Comparison of ENCODE assay signal across 29 cellular contexts in genomic region chr3:160278210-160278609, GRCh38. TPM values are rescaled to one million over a fixed set of nuclear protein-coding genes. Genes with fewer than 3 reads are reported as not detected.
DNase-seq lines count a peak whose midpoint lies in the region; ATAC-seq and TF ChIP-seq lines count a peak whose summit lies in the region.
"Had no signal": no experiment of that assay in that cellular context is flagged by ENCODE, and none has a peak within 500 bp of the region (broad histone marks: within the 10 kb centered on the region; RNA-seq: fewer than 3 reads in every experiment).

No MANE protein-coding gene starts in this region.

- H3K27ac Mint-ChIP-seq in neural crest cell (ENCODE audit: unreplicated experiment), result peak overlapping the region; percentile 8
- H3K27ac Mint-ChIP-seq: activated CD4-positive, alpha-beta T cell treated with anti-CD3 and anti-CD28 coated beads, Interleukin-2, amount 10 ng/mL, durations not matched to agents 7 days and 5 days; activated naive CD8-positive, alpha-beta T cell treated with anti-CD3 and anti-CD28 coated beads, Interleukin-2, amount 10 ng/mL, durations not matched to agents 7 days and 5 days; activated T-cell treated with anti-CD3 and anti-CD28 coated beads, Interleukin-2, amount 50 U/mL, for 24 hours; CD4-positive, CD25-positive, alpha-beta regulatory T cell; naive thymus-derived CD8-positive, alpha-beta T cell had no signal

- H3K27me3 Mint-ChIP-seq in neural crest cell (ENCODE audit: low read depth), result no peaks in the 10 kb centered on the region
- H3K27me3 Mint-ChIP-seq: activated CD4-positive, alpha-beta T cell treated with anti-CD3 and anti-CD28 coated beads, Interleukin-2, amount 10 ng/mL, durations not matched to agents 7 days and 5 days; activated naive CD8-positive, alpha-beta T cell treated with anti-CD3 and anti-CD28 coated beads, Interleukin-2, amount 10 ng/mL, durations not matched to agents 7 days and 5 days; activated T-cell treated with anti-CD3 and anti-CD28 coated beads, Interleukin-2, amount 50 U/mL, for 24 hours; CD4-positive, CD25-positive, alpha-beta regulatory T cell; naive thymus-derived CD8-positive, alpha-beta T cell had no signal

- H3K4me1 Mint-ChIP-seq in neural crest cell, result no peaks in the 10 kb centered on the region
- H3K4me1 Mint-ChIP-seq: activated CD4-positive, alpha-beta T cell treated with anti-CD3 and anti-CD28 coated beads, Interleukin-2, amount 10 ng/mL, durations not matched to agents 7 days and 5 days; activated naive CD8-positive, alpha-beta T cell treated with anti-CD3 and anti-CD28 coated beads, Interleukin-2, amount 10 ng/mL, durations not matched to agents 7 days and 5 days; CD4-positive, CD25-positive, alpha-beta regulatory T cell had no signal

- ATAC-seq in HG02885 (IDR thresholded peaks at IDR 0.05; ENCODE audit: poor library complexity, unreplicated experiment), result no peak
- ATAC-seq: A549; gastrocnemius medialis; lower lobe of right lung; naive thymus-derived CD8-positive, alpha-beta T cell had no signal

- H3K36me3 Mint-ChIP-seq in neural crest cell (ENCODE audit: low read depth), result peaks cover 19% of the 10 kb centered on the region

- no peak overlapping the region for H3K4me3 Mint-ChIP-seq in neural crest cell
- H3K4me3 Mint-ChIP-seq: activated CD4-positive, alpha-beta T cell treated with anti-CD3 and anti-CD28 coated beads, Interleukin-2, amount 10 ng/mL, durations not matched to agents 7 days and 5 days; activated naive CD8-positive, alpha-beta T cell treated with anti-CD3 and anti-CD28 coated beads, Interleukin-2, amount 10 ng/mL, durations not matched to agents 7 days and 5 days; activated T-cell treated with anti-CD3 and anti-CD28 coated beads, Interleukin-2, amount 50 U/mL, for 24 hours; CD4-positive, CD25-positive, alpha-beta regulatory T cell; H9; naive thymus-derived CD8-positive, alpha-beta T cell had no signal

- peak; percentile 24 for DNase-seq in NCI-H2196 (lab: John Stamatoyannopoulos, UW; ENCODE audit: unreplicated experiment)
- no peak for DNase-seq in NCI-H2196 treated with DMSO at 0.1 percent for 48 hours (lab: John Stamatoyannopoulos, UW; ENCODE audit: unreplicated experiment)
- DNase-seq in NCI-H2081 treated with DMSO at 0.1 percent for 48 hours (lab: John Stamatoyannopoulos, UW), result peak; percentile 10
- peak; percentile 17 for DNase-seq in NCI-H774 (lab: John Stamatoyannopoulos, UW)
- no peak for DNase-seq in neural crest cell (ENCODE audit: low read depth, low spot score)
- DNase-seq in stimulated activated CD4-positive, alpha-beta T cell treated with anti-CD3 and anti-CD28 coated beads, Interleukin-4, amount 100 ng/mL, for 1 hour, result no peak
- no peak for DNase-seq in pons (ENCODE audit: low spot score)
- DNase-seq: activated CD4-positive, alpha-beta T cell treated with anti-CD3 and anti-CD28 coated beads, Interleukin-2, amount 10 ng/mL, durations not matched to agents 7 days and 5 days; activated gamma-delta T cell treated with Interleukin-2 at 50 U/mL for 16 hours; activated naive CD8-positive, alpha-beta T cell treated with anti-CD3 and anti-CD28 coated beads, Interleukin-2, amount 10 ng/mL, durations not matched to agents 7 days and 5 days; activated T-cell treated with anti-CD3 and anti-CD28 coated beads, Interleukin-2, amount 50 U/mL, for 24 hours; AML-193; aorta; CD4-positive, CD25-positive, alpha-beta regulatory T cell; gastrocnemius medialis; H9; Karpas-422; lower lobe of right lung; naive thymus-derived CD8-positive, alpha-beta T cell; NCI-H187 treated with DMSO at 0.1 percent for 48 hours; NCI-H446 treated with DMSO at 0.1 percent for 48 hours; nucleus accumbens; Peyer's patch; SHP77; sigmoid colon; stimulated activated CD4-positive, alpha-beta T cell treated with anti-CD3 and anti-CD28 coated beads, Interleukin-4, amount 100 ng/mL, for 24 hours had no signal

- no peak for TF ChIP-seq CTCF in neural crest cell (conservative IDR thresholded peaks at IDR 0.05)

- no peaks in the 10 kb centered on the region for H3K9me3 Mint-ChIP-seq in neural crest cell
- H3K9me3 Mint-ChIP-seq: activated CD4-positive, alpha-beta T cell treated with anti-CD3 and anti-CD28 coated beads, Interleukin-2, amount 10 ng/mL, durations not matched to agents 7 days and 5 days; activated naive CD8-positive, alpha-beta T cell treated with anti-CD3 and anti-CD28 coated beads, Interleukin-2, amount 10 ng/mL, durations not matched to agents 7 days and 5 days; activated T-cell treated with anti-CD3 and anti-CD28 coated beads, Interleukin-2, amount 50 U/mL, for 24 hours; H9; naive thymus-derived CD8-positive, alpha-beta T cell had no signal

RNA-seq across cellular contexts. Expression of gene C3orf80, which starts 53.0 kb away (rescaled TPM):
- total RNA-seq in neural crest cell, result 0.18 and 0.44 TPM in 2 replicates
- total RNA-seq: activated CD4-positive, alpha-beta T cell treated with anti-CD3 and anti-CD28 coated beads, Interleukin-2, amount 10 ng/mL, durations not matched to agents 7 days and 5 days; activated naive CD8-positive, alpha-beta T cell treated with anti-CD3 and anti-CD28 coated beads, Interleukin-2, amount 10 ng/mL, durations not matched to agents 7 days and 5 days; endothelial cell of umbilical vein; naive thymus-derived CD8-positive, alpha-beta T cell had no signal

Comparison
In these comparisons a context has a peak if more than half of its experiments do, and no peak if none do; other contexts are left out.
1. DNase-seq: peak in NCI-H2196 (single experiment), NCI-H2081 treated with DMSO at 0.1 percent for 48 hours (single experiment) and NCI-H774 (single experiment); none in NCI-H2196 treated with DMSO at 0.1 percent for 48 hours (single experiment), neural crest cell (single experiment), stimulated activated CD4-positive, alpha-beta T cell treated with anti-CD3 and anti-CD28 coated beads, Interleukin-4, amount 100 ng/mL, for 1 hour (single experiment) and pons (single experiment).